In genomic region chr1:151024540-151025146, GRCh38 we compare ENCODE assay signal across 8 cellular contexts. TPM values are rescaled to one million over a fixed set of nuclear protein-coding genes. Genes with fewer than 3 reads are reported as not detected.
A peak's percentile ranks its signal among the peaks of the same experiment; 100 is the strongest.
DNase-seq lines count a peak whose midpoint lies in the region; ATAC-seq and TF ChIP-seq lines count a peak whose summit lies in the region.

No MANE protein-coding gene starts in this region.

- no peaks in the 10 kb centered on the region for H3K9me3 ChIP-seq in H9 (ENCODE audit: control insufficient read depth, low read depth, low read length)

- no CpG with 5 or more reads among the region's 6 CpGs for WGBS in H9 (ENCODE audit: extremely low coverage, insufficient read length, low lambda C conversion rate)

- no peaks in the 10 kb centered on the region for H3K79me2 ChIP-seq in H9 (ENCODE audit: insufficient read depth, low read length)

- peaks cover 16 to 39% (median 39%) of the 10 kb centered on the region in 3 experiments; a peak in 6 of 7 replicates for H3K36me3 Mint-ChIP-seq in H9 (ENCODE audit: insufficient read depth in 1 of 3, low read depth in 3 of 3)
- peaks cover 25% of the 10 kb centered on the region for H3K36me3 Mint-ChIP-seq in activated CD4-positive, alpha-beta memory T cell treated with anti-CD3 and anti-CD28 coated beads, Interleukin-2, amount 10 ng/mL, durations not matched to agents 7 days and 5 days (ENCODE audit: low read depth)

- no peak overlapping the region for H4K5ac ChIP-seq in H9 (ENCODE audit: insufficient read length, low read depth, low read length)

- H2AK5ac ChIP-seq in H9 (ENCODE audit: insufficient read length, low read length): no peak overlapping the region

- no peak overlapping the region for H3K23ac ChIP-seq in H9 (ENCODE audit: insufficient read length, low read depth, low read length)

- no peak overlapping the region for H3T11ph ChIP-seq in H9 (ENCODE audit: low read length)

- POLR2A ChIA-PET in activated CD4-positive, alpha-beta memory T cell treated with anti-CD3 and anti-CD28 coated beads, Interleukin-2, amount 10 ng/mL, durations not matched to agents 7 days and 5 days (lab: Charles Lee): interaction anchor here (0.6 to 2.6 kb wide), 11 partner anchors 16 to 142 kb away, joined by 3 to 15 read pairs (median 5); partner anchors contain the start of genes C1orf56, CDC42SE1, GABPB2 and LYSMD1

- no peaks in the 10 kb centered on the region for H3K27me3 Mint-ChIP-seq in H9 (ENCODE audit: low read depth)
- no peaks in the 10 kb centered on the region for H3K27me3 Mint-ChIP-seq in activated CD4-positive, alpha-beta memory T cell treated with anti-CD3 and anti-CD28 coated beads, Interleukin-2, amount 10 ng/mL, durations not matched to agents 7 days and 5 days

- no peak overlapping the region for H3K14ac ChIP-seq in H9 (ENCODE audit: insufficient read depth, low read length)

- no peak overlapping the region for H3K27ac ChIP-seq in H9 (ENCODE audit: insufficient read length, low read depth, low read length)

- H3K4ac ChIP-seq in H9 (ENCODE audit: low read depth, low read length): no peak overlapping the region

- no peaks in the 10 kb centered on the region for H3K79me1 ChIP-seq in H9 (ENCODE audit: insufficient read depth, low read depth, low read length, poor library complexity, severe bottlenecking)

- H3K27ac Mint-ChIP-seq in H9: peak overlapping the region in 1 of 3 experiments; percentile 63; a peak in 2 of 7 replicates
- peak overlapping the region; percentile 62 for H3K27ac Mint-ChIP-seq in activated CD4-positive, alpha-beta memory T cell treated with anti-CD3 and anti-CD28 coated beads, Interleukin-2, amount 10 ng/mL, durations not matched to agents 7 days and 5 days

- H3K9me3 Mint-ChIP-seq in H9: no peaks in the 10 kb centered on the region
- no peaks in the 10 kb centered on the region for H3K9me3 Mint-ChIP-seq in activated CD4-positive, alpha-beta memory T cell treated with anti-CD3 and anti-CD28 coated beads, Interleukin-2, amount 10 ng/mL, durations not matched to agents 7 days and 5 days

- CTCF ChIA-PET in activated CD4-positive, alpha-beta memory T cell treated with anti-CD3 and anti-CD28 coated beads, Interleukin-2, amount 10 ng/mL, durations not matched to agents 7 days and 5 days (lab: Charles Lee): interaction anchor here (0.6 to 2.9 kb wide), 36 partner anchors 12 to 276 kb away, joined by 3 to 51 read pairs (median 4); partner anchors contain the start of genes BNIPL, C1orf56, CDC42SE1 and GABPB2

- H4K8ac ChIP-seq in H9 (replicated peaks; ENCODE audit: insufficient read length, low read depth, low read length): peak overlapping the region; percentile 77

- peak overlapping the region; percentile 86 for H3K56ac ChIP-seq in H9 (ENCODE audit: insufficient read length, low read depth, low read length)

- H3K18ac ChIP-seq in H9 (ENCODE audit: insufficient read length, low read depth, low read length): no peak overlapping the region

- DNase-seq in AML-193 (lab: John Stamatoyannopoulos, UW) (peak; percentile 74 to 76), H9 (peak; percentile 92), NCI-H748 (lab: John Stamatoyannopoulos, UW; ENCODE audit: unreplicated experiment) (peak; percentile 64), medulla oblongata (ENCODE audit: extremely low spot score) (peak; percentile 91)
- DNase-seq in activated CD4-positive, alpha-beta memory T cell treated with anti-CD3 and anti-CD28 coated beads, Interleukin-2, amount 10 ng/mL, durations not matched to agents 7 days and 5 days: peak; percentile 87
- peak; percentile 90 for DNase-seq in effector CD4-positive, alpha-beta T cell
- DNase-seq in stimulated activated CD8-positive, alpha-beta memory T cell treated with anti-CD3 and anti-CD28 coated beads, Interleukin-15, amount 100 ng/mL, for 1 hour (ENCODE audit: low read depth): peak; percentile 86

- H2AFZ ChIP-seq in H9 (ENCODE audit: low read length): no peak overlapping the region

- peaks cover 0 to 5% of the 10 kb centered on the region in 2 experiments; a peak in 2 of 4 replicates for H3K4me1 Mint-ChIP-seq in H9
- H3K4me1 Mint-ChIP-seq in activated CD4-positive, alpha-beta memory T cell treated with anti-CD3 and anti-CD28 coated beads, Interleukin-2, amount 10 ng/mL, durations not matched to agents 7 days and 5 days: peaks cover 6% of the 10 kb centered on the region

- H3K4me1 ChIP-seq in H9 (ENCODE audit: insufficient read depth, low read length): no peaks in the 10 kb centered on the region

- no peaks in the 10 kb centered on the region for H3K27me3 ChIP-seq in H9 (ENCODE audit: insufficient read depth, low read length)

- no peak overlapping the region for H3K4me2 ChIP-seq in H9 (ENCODE audit: insufficient read depth, insufficient read length, low read length)

- no peak overlapping the region for H4K91ac ChIP-seq in H9 (ENCODE audit: insufficient read length, low read depth, low read length)

- H2BK20ac ChIP-seq in H9 (ENCODE audit: low read depth, low read length, poor library complexity, severe bottlenecking): no peak overlapping the region

- peak overlapping the region in 1 of 2 experiments; percentile 54; a peak in 1 of 5 replicates for H3K4me3 Mint-ChIP-seq in H9
- H3K4me3 Mint-ChIP-seq in activated CD4-positive, alpha-beta memory T cell treated with anti-CD3 and anti-CD28 coated beads, Interleukin-2, amount 10 ng/mL, durations not matched to agents 7 days and 5 days: peak overlapping the region; percentile 18

- TF ChIP-seq CTCF in H9 (conservative IDR thresholded peaks at IDR 0.05): peak; percentile 88

- H4K20me1 ChIP-seq in H9 (ENCODE audit: control insufficient read depth, insufficient read depth, insufficient read length): no peaks in the 10 kb centered on the region

- H2BK12ac ChIP-seq in H9 (ENCODE audit: insufficient read length, low read depth, low read length): no peak overlapping the region

- H2BK15ac ChIP-seq in H9 (ENCODE audit: low read depth, low read length): no peak overlapping the region

- no peaks in the 10 kb centered on the region for H3K23me2 ChIP-seq in H9 (ENCODE audit: insufficient read length, low read depth, low read length, poor library complexity, severe bottlenecking)

- no peak overlapping the region for H3K9ac ChIP-seq in H9 (ENCODE audit: extremely low read depth, insufficient read length, low read length)

- H2BK120ac ChIP-seq in H9 (ENCODE audit: low read depth, low read length, poor library complexity, severe bottlenecking): no peak overlapping the region

- H2BK5ac ChIP-seq in H9 (ENCODE audit: insufficient read length, low read length): no peak overlapping the region

- no peak for ATAC-seq in GM21528 (IDR thresholded peaks at IDR 0.05; ENCODE audit: low FRiP score, unreplicated experiment)

RNA-seq across cellular contexts. Expression of gene BNIPL, which starts 11.7 kb away (rescaled TPM):
- 1.2 and 1.5 TPM in 2 replicates for total RNA-seq in H9 (2021)
- 1 to 10 TPM in 1 of 2 experiments, under 1 TPM in 1; 0.98 to 1.2 TPM for total RNA-seq in activated CD4-positive, alpha-beta memory T cell treated with anti-CD3 and anti-CD28 coated beads, Interleukin-2, amount 10 ng/mL, durations not matched to agents 7 days and 5 days

RNA-seq across cellular contexts. Expression of gene PRUNE1, which starts 16.4 kb away (rescaled TPM):
- total RNA-seq in H9 (2021): 21.0 and 22.3 TPM in 2 replicates
- 10 to 100 TPM; 13.8 to 16.6 TPM for total RNA-seq in activated CD4-positive, alpha-beta memory T cell treated with anti-CD3 and anti-CD28 coated beads, Interleukin-2, amount 10 ng/mL, durations not matched to agents 7 days and 5 days

RNA-seq across cellular contexts. Expression of gene MINDY1, which starts 17.9 kb away (rescaled TPM):
- 6.4 and 6.8 TPM in 2 replicates for total RNA-seq in H9 (2021)
- total RNA-seq in activated CD4-positive, alpha-beta memory T cell treated with anti-CD3 and anti-CD28 coated beads, Interleukin-2, amount 10 ng/mL, durations not matched to agents 7 days and 5 days: 10 to 100 TPM; 19.9 to 20.5 TPM

RNA-seq across cellular contexts. Expression of gene C1orf56, which starts 22.9 kb away (rescaled TPM):
- 3.6 and 4.8 TPM in 2 replicates for total RNA-seq in H9 (2021)
- 1 to 10 TPM; 1.2 to 1.7 TPM for total RNA-seq in activated CD4-positive, alpha-beta memory T cell treated with anti-CD3 and anti-CD28 coated beads, Interleukin-2, amount 10 ng/mL, durations not matched to agents 7 days and 5 days

RNA-seq across cellular contexts. Expression of gene CDC42SE1, which starts 34.8 kb away (rescaled TPM):
- 83.9 and 87.3 TPM in 2 replicates for total RNA-seq in H9 (2021)
- total RNA-seq in activated CD4-positive, alpha-beta memory T cell treated with anti-CD3 and anti-CD28 coated beads, Interleukin-2, amount 10 ng/mL, durations not matched to agents 7 days and 5 days: 100 to 1,000 TPM; 345 to 347 TPM
